8 cellular contexts compared by ENCODE assay signal in genomic region chr7:12458520-12459131, GRCh38. TPM values are rescaled to one million over a fixed set of nuclear protein-coding genes. Genes with fewer than 3 reads are reported as not detected.
A peak's percentile ranks its signal among the peaks of the same experiment; 100 is the strongest.
DNase-seq lines count a peak whose midpoint lies in the region; ATAC-seq, FAIRE-seq and TF ChIP-seq lines count a peak whose summit lies in the region.

No MANE protein-coding gene starts in this region.

- no peaks in the 10 kb centered on the region for H3K9me3 ChIP-seq in tibial artery

- H3K4me1 ChIP-seq in tibial artery = no peaks in the 10 kb centered on the region

- DNase-seq in D341Med (ENCODE audit: low spot score) (peak; percentile 55), GM19239 (ENCODE audit: insufficient read length, low spot score) (no peak), NCI-H2081 treated with DMSO at 0.1 percent for 48 hours (lab: John Stamatoyannopoulos, UW) (peak; percentile 31), activated B cell treated with CpG ODN at 0.5 μM for 24 hours (no peak), hepatic stellate cell (ENCODE audit: low spot score) (peak; percentile 24), tibial artery (no peak), activated gamma-delta T cell (lab: John Stamatoyannopoulos, UW) (no peak)

- peaks cover 2% of the 10 kb centered on the region for H3K27me3 Mint-ChIP-seq in activated B cell treated with CpG ODN at 0.5 μM for 24 hours

- CTCF ChIA-PET in activated B cell treated with CpG ODN at 0.5 μM for 24 hours (lab: Charles Lee) = interaction anchor here (1.0 to 1.5 kb wide), 5 partner anchors 12 to 74 kb away, joined by 3 to 4 read pairs (median 3); no protein-coding TSS in a partner anchor

- H3K27me3 ChIP-seq in tibial artery = no peaks in the 10 kb centered on the region

- no peak overlapping the region for H3K27ac Mint-ChIP-seq in activated B cell treated with CpG ODN at 0.5 μM for 24 hours

- H3K4me3 ChIP-seq in tibial artery = no peak overlapping the region

- POLR2A ChIA-PET in activated B cell treated with CpG ODN at 0.5 μM for 24 hours (lab: Charles Lee) = no interaction called here

- peaks cover 5% of the 10 kb centered on the region for H3K9me3 Mint-ChIP-seq in activated B cell treated with CpG ODN at 0.5 μM for 24 hours

- TF ChIP-seq CTCF in activated B cell treated with CpG ODN at 0.5 μM for 24 hours (IDR thresholded peaks at IDR 0.05) (no peak), tibial artery (IDR thresholded peaks at IDR 0.05) (peak; percentile 24 to 25)

- H3K36me3 Mint-ChIP-seq in activated B cell treated with CpG ODN at 0.5 μM for 24 hours (ENCODE audit: low read depth) = no peaks in the 10 kb centered on the region

- no peak overlapping the region for H3K4me3 Mint-ChIP-seq in activated B cell treated with CpG ODN at 0.5 μM for 24 hours

- FAIRE-seq in GM19239 (lab: Jason Lieb, UNC) = peak; percentile 76

- ATAC-seq in HG03095 (IDR thresholded peaks at IDR 0.05; ENCODE audit: unreplicated experiment) (peak; percentile 98), activated B cell treated with CpG ODN at 0.5 μM for 24 hours (ENCODE audit: low read depth) (peak; percentile 31)

- no peaks in the 10 kb centered on the region for H3K36me3 ChIP-seq in tibial artery

- no peaks in the 10 kb centered on the region for H3K4me1 Mint-ChIP-seq in activated B cell treated with CpG ODN at 0.5 μM for 24 hours

- H3K27ac ChIP-seq in tibial artery = no peak overlapping the region

- intact Hi-C loops in activated B cell treated with CpG ODN at 0.5 μM for 24 hours (cut with micrococcal nuclease) (loop anchor here (1.0 kb wide), 1 partner anchor 32 kb away; no protein-coding TSS in a partner anchor), tibial artery (cut with DNase I; ENCODE audit: low total_unique reads) (no loop called here)

RNA-seq across cellular contexts. Expression of gene VWDE, which starts 55.0 kb away (rescaled TPM):
- not detected in 2 replicates for total RNA-seq in activated B cell treated with CpG ODN at 0.5 μM for 24 hours

Comparison
In these comparisons a context has a peak if more than half of its experiments do, and no peak if none do; other contexts are left out.
1. DNase-seq: peak in D341Med (single experiment), NCI-H2081 treated with DMSO at 0.1 percent for 48 hours (single experiment) and hepatic stellate cell (single experiment); none in GM19239 (single experiment), activated B cell treated with CpG ODN at 0.5 μM for 24 hours (single experiment), tibial artery (0 of 2) and activated gamma-delta T cell (single experiment).